In genomic region chr2:24792542-24792873, GRCh38 we compare ENCODE assay signal across 1 cellular context.
A peak's percentile ranks its signal among the peaks of the same experiment; 100 is the strongest.
TF ChIP-seq lines count a peak whose summit lies in the region.

No MANE protein-coding gene starts in this region.

TF ChIP-seq in K562, 482 proteins besides CTCF, POLR2A, EP300 and RAD21 (continued from another document):
- TF ChIP-seq NR2C2 (CRISPR knock-in tag; IDR thresholded peaks at IDR 0.05), result no peak
- TF ChIP-seq NR2C2 (tag; IDR thresholded peaks at IDR 0.05), result 0 out of 2 replicates have a peak, but pooled peaks have one; percentile 18
- 0 out of 2 replicates have a peak, but pooled peaks have one; percentile 15 for TF ChIP-seq ZEB2 (IDR thresholded peaks at IDR 0.05)
- TF ChIP-seq DIDO1 (tag; IDR thresholded peaks at IDR 0.05; ENCODE audit: low read depth), result no peak
- TF ChIP-seq CHD4 (IDR thresholded peaks at IDR 0.05; ENCODE audit: insufficient read depth, insufficient replicate concordance, low read depth, low read length, poor library complexity, severe bottlenecking), result no peak
- TF ChIP-seq SREBF2 (CRISPR knock-in tag; IDR thresholded peaks at IDR 0.05), result no peak
